ENCODE assay signal across 1 cellular context in genomic region chr3:97992547-97993173, GRCh38.
TF ChIP-seq lines count a peak whose summit lies in the region.

No MANE protein-coding gene starts in this region.

TF ChIP-seq in HepG2, 621 proteins besides CTCF, POLR2A, EP300 and RAD21 (continued from another document and continues in another):
- TF ChIP-seq LRRFIP1 (CRISPR knock-in tag; conservative IDR thresholded peaks at IDR 0.05) (no peak), RNF219 (CRISPR knock-in tag; IDR thresholded peaks at IDR 0.05) (no peak), RFXAP (CRISPR knock-in tag; IDR thresholded peaks at IDR 0.05; ENCODE audit: borderline replicate concordance) (no peak), ZNF296 (CRISPR knock-in tag; conservative IDR thresholded peaks at IDR 0.05) (no peak), RXRB (CRISPR knock-in tag; IDR thresholded peaks at IDR 0.05; ENCODE audit: borderline replicate concordance) (0 out of 2 replicates have a peak, but pooled peaks have one; percentile 20), ZNF329 (CRISPR knock-in tag; IDR thresholded peaks at IDR 0.05; ENCODE audit: low read depth) (no peak), ELF3 (CRISPR knock-in tag; IDR thresholded peaks at IDR 0.05) (0 out of 2 replicates have a peak, but pooled peaks have one; percentile 0), ZNF264 (CRISPR knock-in tag; IDR thresholded peaks at IDR 0.05) (0 out of 2 replicates have a peak, but pooled peaks have one; percentile 33), HNF4G (IDR thresholded peaks at IDR 0.05; ENCODE audit: borderline replicate concordance, low read depth, low read length) (peak; percentile 61; the same call in 1 of the 2 replicates), HNF4G (CRISPR knock-in tag; IDR thresholded peaks at IDR 0.05; ENCODE audit: borderline replicate concordance, low read depth) (0 out of 2 replicates have a peak, but pooled peaks have one; percentile 49), ZNF33A (CRISPR knock-in tag; IDR thresholded peaks at IDR 0.05; ENCODE audit: borderline replicate concordance) (no peak), ZNF350 (CRISPR knock-in tag; IDR thresholded peaks at IDR 0.05; ENCODE audit: borderline replicate concordance, low read depth) (0 out of 2 replicates have a peak, but pooled peaks have one; percentile 27), GATAD2A (CRISPR knock-in tag; IDR thresholded peaks at IDR 0.05) (0 out of 2 replicates have a peak, but pooled peaks have one; percentile 22), MAZ (IDR thresholded peaks at IDR 0.05; ENCODE audit: borderline replicate concordance, low read depth, low read length) (no peak), MAZ (CRISPR knock-in tag; IDR thresholded peaks at IDR 0.05; ENCODE audit: low read depth) (no peak), SAP130 (CRISPR knock-in tag; IDR thresholded peaks at IDR 0.05; ENCODE audit: low read depth) (peak; percentile 67), ZFP91 (CRISPR knock-in tag; IDR thresholded peaks at IDR 0.05; ENCODE audit: borderline replicate concordance) (0 out of 2 replicates have a peak, but pooled peaks have one; percentile 22), HDAC1 (CRISPR knock-in tag; IDR thresholded peaks at IDR 0.05) (0 out of 2 replicates have a peak, but pooled peaks have one; percentile 11), HOMEZ (CRISPR knock-in tag; IDR thresholded peaks at IDR 0.05; ENCODE audit: low read depth) (no peak), TCF7 (IDR thresholded peaks at IDR 0.05; ENCODE audit: low read depth) (peak; percentile 36; the same call in 1 of the 2 replicates), ZNF468 (CRISPR knock-in tag; IDR thresholded peaks at IDR 0.05) (no peak), CEBPZ (IDR thresholded peaks at IDR 0.05; ENCODE audit: low read length) (no peak), HNF4A (CRISPR knock-in tag; IDR thresholded peaks at IDR 0.05) (peak; percentile 85), GFI1 (CRISPR knock-in tag; IDR thresholded peaks at IDR 0.05; ENCODE audit: borderline replicate concordance) (0 out of 2 replicates have a peak, but pooled peaks have one; percentile 36), ZNF772 (CRISPR knock-in tag; IDR thresholded peaks at IDR 0.05) (0 out of 2 replicates have a peak, but pooled peaks have one; percentile 66), FOXP4 (CRISPR knock-in tag; IDR thresholded peaks at IDR 0.05) (peak; percentile 61; the same call in 1 of the 2 replicates), ZNF710 (CRISPR knock-in tag; IDR thresholded peaks at IDR 0.05; ENCODE audit: borderline replicate concordance) (peak; percentile 23; the same call in 1 of the 2 replicates), ZNF547 (CRISPR knock-in tag; IDR thresholded peaks at IDR 0.05) (no peak), ATF2 (CRISPR knock-in tag; IDR thresholded peaks at IDR 0.05) (peak; percentile 33; the same call in 1 of the 2 replicates), NKX3-1 (CRISPR knock-in tag; IDR thresholded peaks at IDR 0.05) (no peak), ZNF333 (CRISPR knock-in tag; IDR thresholded peaks at IDR 0.05; ENCODE audit: borderline replicate concordance) (no peak), NR2F6 (IDR thresholded peaks at IDR 0.05) (peak; percentile 54), NR2F6 (CRISPR knock-in tag; IDR thresholded peaks at IDR 0.05) (no peak), POLR2AphosphoS2 (IDR thresholded peaks at IDR 0.05; ENCODE audit: low read depth, low read length) (no peak), ZNF512B (CRISPR knock-in tag; IDR thresholded peaks at IDR 0.05; ENCODE audit: borderline replicate concordance) (0 out of 2 replicates have a peak, but pooled peaks have one; percentile 27)
